Comparison of ENCODE assay signal across 12 cellular contexts in genomic region chr19:48615145-48616040, GRCh38. TPM values are rescaled to one million over a fixed set of nuclear protein-coding genes. Genes with fewer than 3 reads are reported as not detected.
DNase-seq lines count a peak whose midpoint lies in the region; ATAC-seq and TF ChIP-seq lines count a peak whose summit lies in the region.
"Had no signal": no experiment of that assay in that cellular context is flagged by ENCODE, and none has a peak within 500 bp of the region (broad histone marks: within the 10 kb centered on the region; RNA-seq: fewer than 3 reads in every experiment).

No MANE protein-coding gene starts in this region.

- H4K20me1 ChIP-seq in H9 (ENCODE audit: control insufficient read depth, insufficient read depth, insufficient read length), result no peaks in the 10 kb centered on the region

- no peak overlapping the region for H3K4ac ChIP-seq in H9 (ENCODE audit: low read depth, low read length)
- no peak overlapping the region for H3K4ac ChIP-seq in mesenchymal stem cell (ENCODE audit: low read depth in 1 of 2, low read length in 2 of 2)

- H3K79me2 ChIP-seq in H9 (ENCODE audit: insufficient read depth, low read length), result peaks cover 18% of the 10 kb centered on the region

- H3K27ac Mint-ChIP-seq in H9, result peak overlapping the region; percentile 89 to 96 (median 89)

- peaks cover 40 to 54% of the 10 kb centered on the region in 2 experiments for H3K4me1 Mint-ChIP-seq in H9

- H2AFZ ChIP-seq in H9 (ENCODE audit: low read length) (no peak overlapping the region), mesenchymal stem cell (ENCODE audit: low read depth, low read length) (no peak overlapping the region)

- no peaks in the 10 kb centered on the region for H3K27me3 ChIP-seq in H9 (ENCODE audit: insufficient read depth, low read length)
- H3K27me3 ChIP-seq in adipocyte (replicated peaks; ENCODE audit: control insufficient read depth, insufficient read depth, low read length), result no peaks in the 10 kb centered on the region
- H3K27me3 ChIP-seq in mesenchymal stem cell (ENCODE audit: control insufficient read depth in 1 of 2, insufficient read depth in 1 of 2, low read length in 2 of 2), result no peaks in the 10 kb centered on the region

- H4K5ac ChIP-seq in H9 (ENCODE audit: insufficient read length, low read depth, low read length), result no peak overlapping the region

- H3K27ac ChIP-seq in 22Rv1, result peak overlapping the region; percentile 57
- peak overlapping the region; percentile 47 for H3K27ac ChIP-seq in H9 (ENCODE audit: insufficient read length, low read depth, low read length)
- no peak overlapping the region for H3K27ac ChIP-seq in mesenchymal stem cell (ENCODE audit: low read length, poor library complexity, severe bottlenecking)

- H4K91ac ChIP-seq in H9 (ENCODE audit: insufficient read length, low read depth, low read length), result no peak overlapping the region
- H4K91ac ChIP-seq in mesenchymal stem cell (ENCODE audit: low read length), result no peak overlapping the region

- H3K36me3 ChIP-seq in adipocyte (ENCODE audit: control insufficient read depth, insufficient read depth, low read length, severe bottlenecking), result peaks cover 30% of the 10 kb centered on the region
- peaks cover 29 to 57% of the 10 kb centered on the region in 2 experiments for H3K36me3 ChIP-seq in mesenchymal stem cell (ENCODE audit: control insufficient read depth in 1 of 2, insufficient read depth in 2 of 2, low read depth in 1 of 2, low read length in 2 of 2)

- H3K18ac ChIP-seq in H9 (ENCODE audit: insufficient read length, low read depth, low read length) (no peak overlapping the region), mesenchymal stem cell (ENCODE audit: low read depth in 1 of 2, low read length in 2 of 2) (no peak overlapping the region)

- H2BK12ac ChIP-seq in H9 (ENCODE audit: insufficient read length, low read depth, low read length), result no peak overlapping the region
- no peak overlapping the region for H2BK12ac ChIP-seq in mesenchymal stem cell (ENCODE audit: low read length in 2 of 2)

- H4K8ac ChIP-seq in H9 (replicated peaks; ENCODE audit: insufficient read length, low read depth, low read length) (no peak overlapping the region), mesenchymal stem cell (ENCODE audit: low read length) (no peak overlapping the region)

- H3T11ph ChIP-seq in H9 (ENCODE audit: low read length), result no peak overlapping the region

- H3K9me3 ChIP-seq in H9 (ENCODE audit: control insufficient read depth, low read depth, low read length) (no peaks in the 10 kb centered on the region), adipocyte (ENCODE audit: control insufficient read depth, low read length) (no peaks in the 10 kb centered on the region), mesenchymal stem cell (ENCODE audit: control insufficient read depth, low read length) (no peaks in the 10 kb centered on the region)

- H3K4me3 ChIP-seq in adipocyte (ENCODE audit: low read length), result no peak overlapping the region
- H3K4me3 ChIP-seq in mesenchymal stem cell (ENCODE audit: insufficient read depth in 1 of 2, low read depth in 1 of 2, low read length in 2 of 2), result no peak overlapping the region

- H3K9ac ChIP-seq in H9 (ENCODE audit: extremely low read depth, insufficient read length, low read length), result no peak overlapping the region
- peak overlapping the region; percentile 100 for H3K9ac ChIP-seq in adipocyte (ENCODE audit: low read length)
- H3K9ac ChIP-seq in mesenchymal stem cell (ENCODE audit: low read length), result peak overlapping the region; percentile 100

- H3K27me3 Mint-ChIP-seq in H9 (ENCODE audit: low read depth), result no peaks in the 10 kb centered on the region; the same call in 1 of the 2 replicates

- no peak overlapping the region for H2BK120ac ChIP-seq in H9 (ENCODE audit: low read depth, low read length, poor library complexity, severe bottlenecking)
- H2BK120ac ChIP-seq in mesenchymal stem cell (ENCODE audit: low read depth, low read length), result no peak overlapping the region

- no peaks in the 10 kb centered on the region; a peak in 2 of 5 replicates for H3K9me3 Mint-ChIP-seq in H9

- no peak overlapping the region for H3K56ac ChIP-seq in H9 (ENCODE audit: insufficient read length, low read depth, low read length)

- H2BK5ac ChIP-seq in H9 (ENCODE audit: insufficient read length, low read length) (no peak overlapping the region), mesenchymal stem cell (ENCODE audit: low read depth, low read length, poor library complexity, severe bottlenecking) (no peak overlapping the region)

- TF ChIP-seq CTCF in 22Rv1 (IDR thresholded peaks at IDR 0.05), result no peak
- no peak for TF ChIP-seq CTCF in H9 (conservative IDR thresholded peaks at IDR 0.05)

- WGBS in H9 (ENCODE audit: extremely low coverage, insufficient read length, low lambda C conversion rate), result no CpG with 5 or more reads among the region's 21 CpGs
- 88% methylated on average over 18 of the region's 21 CpGs for WGBS in mesenchymal stem cell

- H3K4me1 ChIP-seq in H9 (ENCODE audit: insufficient read depth, low read length) (peaks cover 3% of the 10 kb centered on the region; the same call in 1 of the 2 replicates), adipocyte (ENCODE audit: control insufficient read depth, insufficient read depth, low read length) (peaks cover 26% of the 10 kb centered on the region), mesenchymal stem cell (ENCODE audit: control insufficient read depth, insufficient read depth, low read depth, low read length) (peaks cover 38% of the 10 kb centered on the region)

- H2BK15ac ChIP-seq in H9 (ENCODE audit: low read depth, low read length), result no peak overlapping the region
- H2BK15ac ChIP-seq in mesenchymal stem cell (ENCODE audit: low read depth, poor library complexity, severe bottlenecking), result no peak overlapping the region

- H3K23ac ChIP-seq in H9 (ENCODE audit: insufficient read length, low read depth, low read length) (no peak overlapping the region), mesenchymal stem cell (ENCODE audit: low read length in 2 of 2) (peak overlapping the region in 1 of 2 experiments; percentile 2)

- peaks cover 10% of the 10 kb centered on the region for H3K23me2 ChIP-seq in H9 (ENCODE audit: insufficient read length, low read depth, low read length, poor library complexity, severe bottlenecking)

- H3K14ac ChIP-seq in H9 (ENCODE audit: insufficient read depth, low read length) (no peak overlapping the region; the same call in 1 of the 2 replicates), mesenchymal stem cell (ENCODE audit: low read length in 2 of 2) (no peak overlapping the region)

- peak; percentile 94 for DNase-seq in H9
- no peak for DNase-seq in adipocyte (ENCODE audit: low read depth)
- no peak for DNase-seq in mesenchymal stem cell
- DNase-seq in NCI-H2227 (lab: John Stamatoyannopoulos, UW; ENCODE audit: unreplicated experiment), result no peak
- DNase-seq: erythroblast, NCI-H526 treated with DMSO at 0.1 percent for 48 hours had no signal

- ATAC-seq in GM18868 (IDR thresholded peaks at IDR 0.05; ENCODE audit: unreplicated experiment) (no peak), HG02981 (IDR thresholded peaks at IDR 0.05; ENCODE audit: unreplicated experiment) (no peak)
- no peak for ATAC-seq in activated CD4-positive, CD25-positive, alpha-beta regulatory T cell treated with anti-CD3 and anti-CD28 coated beads, Interleukin-2, amount 50 U/mL, for 24 hours

- no peak overlapping the region for H2AK5ac ChIP-seq in H9 (ENCODE audit: insufficient read length, low read length)
- H2AK5ac ChIP-seq in mesenchymal stem cell (ENCODE audit: low read length, severe bottlenecking), result no peak overlapping the region

- no peak overlapping the region for H2BK20ac ChIP-seq in H9 (ENCODE audit: low read depth, low read length, poor library complexity, severe bottlenecking)

- H3K4me3 Mint-ChIP-seq in H9, result peak overlapping the region; percentile 42 to 66
- H3K4me3 Mint-ChIP-seq: CD14-positive monocyte had no signal

- H3K4me2 ChIP-seq in H9 (ENCODE audit: insufficient read depth, insufficient read length, low read length) (peak overlapping the region; percentile 21), mesenchymal stem cell (ENCODE audit: low read length, poor library complexity, severe bottlenecking) (no peak overlapping the region)

- peaks cover 36 to 58% (median 53%) of the 10 kb centered on the region in 3 experiments for H3K36me3 Mint-ChIP-seq in H9 (ENCODE audit: insufficient read depth in 1 of 3, low read depth in 3 of 3)

- H3K79me1 ChIP-seq in H9 (ENCODE audit: insufficient read depth, low read depth, low read length, poor library complexity, severe bottlenecking), result peaks cover 4% of the 10 kb centered on the region
- H3K79me1 ChIP-seq in mesenchymal stem cell (replicated peaks; ENCODE audit: low read length, poor library complexity, severe bottlenecking), result peaks cover 5% of the 10 kb centered on the region

RNA-seq across cellular contexts. Expression of gene FAM83E, which starts 0.5 kb away (rescaled TPM):
- 9.2 and 9.5 TPM in 2 replicates for total RNA-seq in H9 (2021)
- 0.03 TPM for polyA plus RNA-seq in mesenchymal stem cell (2013, experiment 1 of 2)
- polyA plus RNA-seq in mesenchymal stem cell (2013, experiment 2 of 2), result 0.04 TPM
- polyA plus RNA-seq: CD14-positive monocyte had no signal

RNA-seq across cellular contexts. Expression of gene RPL18, which starts 3.6 kb away (rescaled TPM):
- 1,855 and 1,874 TPM in 2 replicates for total RNA-seq in H9 (2021)
- polyA plus RNA-seq in mesenchymal stem cell (2013, experiment 1 of 2), result 1,704 TPM
- polyA plus RNA-seq in mesenchymal stem cell (2013, experiment 2 of 2), result 1,641 TPM

RNA-seq across cellular contexts. Expression of gene SPHK2, which starts 3.9 kb away (rescaled TPM):
- 55.0 and 57.2 TPM in 2 replicates for total RNA-seq in H9 (2021)
- polyA plus RNA-seq in mesenchymal stem cell (2013, experiment 1 of 2), result 9.1 TPM
- polyA plus RNA-seq in mesenchymal stem cell (2013, experiment 2 of 2), result 9.4 TPM

RNA-seq across cellular contexts. Expression of gene SPACA4, which starts 8.9 kb away (rescaled TPM):
- total RNA-seq in H9 (2021), result not detected in 2 replicates
- polyA plus RNA-seq in mesenchymal stem cell (2013, experiment 1 of 2), result not detected
- not detected for polyA plus RNA-seq in mesenchymal stem cell (2013, experiment 2 of 2)
- total RNA-seq: kidney had no signal
- polyA plus RNA-seq: CD14-positive monocyte had no signal

RNA-seq across cellular contexts. Expression of gene DBP, which starts 21.8 kb away (rescaled TPM):
- 11.4 and 12.6 TPM in 2 replicates for total RNA-seq in H9 (2021)
- 4.2 TPM for polyA plus RNA-seq in mesenchymal stem cell (2013, experiment 1 of 2)
- 5.0 TPM for polyA plus RNA-seq in mesenchymal stem cell (2013, experiment 2 of 2)
